ENCODE assay signal across 1 cellular context in the genomic region with DNA sequence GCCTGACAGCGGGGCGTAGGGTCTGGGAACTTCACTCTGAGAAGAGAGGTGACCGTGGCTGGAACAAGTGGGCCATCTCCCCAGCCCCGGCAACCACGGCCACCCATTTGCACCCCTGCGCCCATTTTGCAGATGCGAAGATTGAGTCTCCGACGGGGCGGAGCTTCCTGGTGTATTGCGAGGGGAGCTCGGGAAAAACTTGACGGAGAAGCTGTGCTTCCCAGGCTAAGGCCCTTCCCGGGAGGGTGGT.
TF ChIP-seq lines count a peak whose summit lies in the region.

No MANE protein-coding gene starts in this region.

TF ChIP-seq in HepG2, 621 proteins besides CTCF, POLR2A, EP300 and RAD21 (continued from another document and continues in another):
- TF ChIP-seq, protein P1, sequence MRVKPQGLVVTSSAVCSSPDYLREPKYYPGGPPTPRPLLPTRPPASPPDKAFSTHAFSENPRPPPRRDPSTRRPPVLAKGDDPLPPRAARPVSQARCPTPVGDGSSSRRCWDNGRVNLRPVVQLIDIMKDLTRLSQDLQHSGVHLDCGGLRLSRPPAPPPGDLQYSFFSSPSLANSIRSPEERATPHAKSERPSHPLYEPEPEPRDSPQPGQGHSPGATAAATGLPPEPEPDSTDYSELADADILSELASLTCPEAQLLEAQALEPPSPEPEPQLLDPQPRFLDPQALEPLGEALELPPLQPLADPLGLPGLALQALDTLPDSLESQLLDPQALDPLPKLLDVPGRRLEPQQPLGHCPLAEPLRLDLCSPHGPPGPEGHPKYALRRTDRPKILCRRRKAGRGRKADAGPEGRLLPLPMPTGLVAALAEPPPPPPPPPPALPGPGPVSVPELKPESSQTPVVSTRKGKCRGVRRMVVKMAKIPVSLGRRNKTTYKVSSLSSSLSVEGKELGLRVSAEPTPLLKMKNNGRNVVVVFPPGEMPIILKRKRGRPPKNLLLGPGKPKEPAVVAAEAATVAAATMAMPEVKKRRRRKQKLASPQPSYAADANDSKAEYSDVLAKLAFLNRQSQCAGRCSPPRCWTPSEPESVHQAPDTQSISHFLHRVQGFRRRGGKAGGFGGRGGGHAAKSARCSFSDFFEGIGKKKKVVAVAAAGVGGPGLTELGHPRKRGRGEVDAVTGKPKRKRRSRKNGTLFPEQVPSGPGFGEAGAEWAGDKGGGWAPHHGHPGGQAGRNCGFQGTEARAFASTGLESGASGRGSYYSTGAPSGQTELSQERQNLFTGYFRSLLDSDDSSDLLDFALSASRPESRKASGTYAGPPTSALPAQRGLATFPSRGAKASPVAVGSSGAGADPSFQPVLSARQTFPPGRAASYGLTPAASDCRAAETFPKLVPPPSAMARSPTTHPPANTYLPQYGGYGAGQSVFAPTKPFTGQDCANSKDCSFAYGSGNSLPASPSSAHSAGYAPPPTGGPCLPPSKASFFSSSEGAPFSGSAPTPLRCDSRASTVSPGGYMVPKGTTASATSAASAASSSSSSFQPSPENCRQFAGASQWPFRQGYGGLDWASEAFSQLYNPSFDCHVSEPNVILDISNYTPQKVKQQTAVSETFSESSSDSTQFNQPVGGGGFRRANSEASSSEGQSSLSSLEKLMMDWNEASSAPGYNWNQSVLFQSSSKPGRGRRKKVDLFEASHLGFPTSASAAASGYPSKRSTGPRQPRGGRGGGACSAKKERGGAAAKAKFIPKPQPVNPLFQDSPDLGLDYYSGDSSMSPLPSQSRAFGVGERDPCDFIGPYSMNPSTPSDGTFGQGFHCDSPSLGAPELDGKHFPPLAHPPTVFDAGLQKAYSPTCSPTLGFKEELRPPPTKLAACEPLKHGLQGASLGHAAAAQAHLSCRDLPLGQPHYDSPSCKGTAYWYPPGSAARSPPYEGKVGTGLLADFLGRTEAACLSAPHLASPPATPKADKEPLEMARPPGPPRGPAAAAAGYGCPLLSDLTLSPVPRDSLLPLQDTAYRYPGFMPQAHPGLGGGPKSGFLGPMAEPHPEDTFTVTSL (CRISPR knock-in tag; IDR thresholded peaks at IDR 0.05; ENCODE audit: borderline replicate concordance) = no peak
- TF ChIP-seq DR1 (CRISPR knock-in tag; IDR thresholded peaks at IDR 0.05) (no peak), ZNF883 (CRISPR knock-in tag; IDR thresholded peaks at IDR 0.05; ENCODE audit: not compliant biosample characterization) (no peak), KLF9 (CRISPR knock-in tag; IDR thresholded peaks at IDR 0.05; ENCODE audit: low read depth) (0 out of 2 replicates have a peak, but pooled peaks have one; percentile 30), RARG (CRISPR knock-in tag; IDR thresholded peaks at IDR 0.05; ENCODE audit: low read depth) (no peak; the same call in 1 of the 2 replicates), PTBP1 (IDR thresholded peaks at IDR 0.05; ENCODE audit: low read depth, low read length, poor library complexity, severe bottlenecking) (no peak), ZFX (CRISPR knock-in tag; IDR thresholded peaks at IDR 0.05; ENCODE audit: low read depth) (no peak), SIN3A (IDR thresholded peaks at IDR 0.05; ENCODE audit: borderline replicate concordance, low read depth, low read length) (no peak), RNF2 (conservative IDR thresholded peaks at IDR 0.05; ENCODE audit: low read depth) (peak; percentile 51; the same call in 1 of the 2 replicates), IRX3 (CRISPR knock-in tag; IDR thresholded peaks at IDR 0.05; ENCODE audit: borderline replicate concordance, low read depth) (no peak), GLI4 (CRISPR knock-in tag; IDR thresholded peaks at IDR 0.05; ENCODE audit: borderline replicate concordance) (peak; percentile 20; the same call in 1 of the 2 replicates), GPN1 (CRISPR knock-in tag; IDR thresholded peaks at IDR 0.05; ENCODE audit: borderline replicate concordance) (peak; percentile 15; the same call in 1 of the 2 replicates), HMGA1 (CRISPR knock-in tag; conservative IDR thresholded peaks at IDR 0.05) (no peak), ZNF775 (CRISPR knock-in tag; IDR thresholded peaks at IDR 0.05; ENCODE audit: borderline replicate concordance) (no peak), ZNF580 (CRISPR knock-in tag; IDR thresholded peaks at IDR 0.05; ENCODE audit: borderline replicate concordance, low read depth) (peak; percentile 86; the same call in 1 of the 2 replicates), NR2F6 (IDR thresholded peaks at IDR 0.05) (no peak), NR2F6 (CRISPR knock-in tag; IDR thresholded peaks at IDR 0.05) (no peak), CBX5 (CRISPR knock-in tag; IDR thresholded peaks at IDR 0.05; ENCODE audit: borderline replicate concordance) (no peak; the same call in 1 of the 2 replicates), GABPA (IDR thresholded peaks at IDR 0.05; ENCODE audit: low read depth, low read length) (no peak), GABPA (CRISPR knock-in tag; IDR thresholded peaks at IDR 0.05; ENCODE audit: low read depth) (no peak), MYC (CRISPR knock-in tag; IDR thresholded peaks at IDR 0.05; ENCODE audit: borderline replicate concordance) (no peak), IRF2 (CRISPR knock-in tag; IDR thresholded peaks at IDR 0.05) (no peak), HNRNPK (IDR thresholded peaks at IDR 0.05; ENCODE audit: low read depth, low read length, poor library complexity, severe bottlenecking) (no peak), ZNF468 (CRISPR knock-in tag; IDR thresholded peaks at IDR 0.05) (no peak; the same call in none of the 2 replicates), PCBP1 (IDR thresholded peaks at IDR 0.05; ENCODE audit: borderline replicate concordance, low read depth, low read length) (peak; percentile 97; the same call in 1 of the 2 replicates), HOXA5 (CRISPR knock-in tag; IDR thresholded peaks at IDR 0.05) (no peak), ZNF567 (CRISPR knock-in tag; IDR thresholded peaks at IDR 0.05; ENCODE audit: borderline replicate concordance) (peak; percentile 55; the same call in 1 of the 2 replicates), RBM39 (IDR thresholded peaks at IDR 0.05; ENCODE audit: low read depth, low read length, poor library complexity, severe bottlenecking) (no peak), ZNF790 (CRISPR knock-in tag; IDR thresholded peaks at IDR 0.05; ENCODE audit: borderline replicate concordance) (no peak), ZNF652 (CRISPR knock-in tag; IDR thresholded peaks at IDR 0.05; ENCODE audit: borderline replicate concordance, low read depth) (no peak), NCOA5 (CRISPR knock-in tag; IDR thresholded peaks at IDR 0.05) (no peak), ZNF7 (CRISPR knock-in tag; IDR thresholded peaks at IDR 0.05) (no peak), ZMYM3 (CRISPR knock-in tag; IDR thresholded peaks at IDR 0.05) (peak; percentile 100), ZNF20 (CRISPR knock-in tag; IDR thresholded peaks at IDR 0.05) (no peak), IKZF1 (IDR thresholded peaks at IDR 0.05) (no peak), ZNF136 (CRISPR knock-in tag; IDR thresholded peaks at IDR 0.05; ENCODE audit: low read depth) (no peak), ZNF563 (CRISPR knock-in tag; IDR thresholded peaks at IDR 0.05) (peak; percentile 57; the same call in 1 of the 2 replicates), MNT (IDR thresholded peaks at IDR 0.05) (no peak), CCAR2 (optimal IDR thresholded peaks at IDR 0.05; ENCODE audit: low read depth, low read length) (no peak), ZNF496 (CRISPR knock-in tag; IDR thresholded peaks at IDR 0.05; ENCODE audit: insufficient replicate concordance) (no peak), RELA (CRISPR knock-in tag; IDR thresholded peaks at IDR 0.05) (no peak), ZNF724P (CRISPR knock-in tag; IDR thresholded peaks at IDR 0.05; ENCODE audit: borderline replicate concordance) (no peak), ZNF879 (CRISPR knock-in tag; IDR thresholded peaks at IDR 0.05) (no peak), SMYD3 (CRISPR knock-in tag; IDR thresholded peaks at IDR 0.05) (no peak), MLLT10 (CRISPR knock-in tag; IDR thresholded peaks at IDR 0.05) (no peak)
- TF ChIP-seq, protein P2, sequence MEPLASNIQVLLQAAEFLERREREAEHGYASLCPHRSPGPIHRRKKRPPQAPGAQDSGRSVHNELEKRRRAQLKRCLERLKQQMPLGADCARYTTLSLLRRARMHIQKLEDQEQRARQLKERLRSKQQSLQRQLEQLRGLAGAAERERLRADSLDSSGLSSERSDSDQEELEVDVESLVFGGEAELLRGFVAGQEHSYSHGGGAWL (CRISPR knock-in tag; IDR thresholded peaks at IDR 0.05) = no peak
- TF ChIP-seq, protein P3, sequence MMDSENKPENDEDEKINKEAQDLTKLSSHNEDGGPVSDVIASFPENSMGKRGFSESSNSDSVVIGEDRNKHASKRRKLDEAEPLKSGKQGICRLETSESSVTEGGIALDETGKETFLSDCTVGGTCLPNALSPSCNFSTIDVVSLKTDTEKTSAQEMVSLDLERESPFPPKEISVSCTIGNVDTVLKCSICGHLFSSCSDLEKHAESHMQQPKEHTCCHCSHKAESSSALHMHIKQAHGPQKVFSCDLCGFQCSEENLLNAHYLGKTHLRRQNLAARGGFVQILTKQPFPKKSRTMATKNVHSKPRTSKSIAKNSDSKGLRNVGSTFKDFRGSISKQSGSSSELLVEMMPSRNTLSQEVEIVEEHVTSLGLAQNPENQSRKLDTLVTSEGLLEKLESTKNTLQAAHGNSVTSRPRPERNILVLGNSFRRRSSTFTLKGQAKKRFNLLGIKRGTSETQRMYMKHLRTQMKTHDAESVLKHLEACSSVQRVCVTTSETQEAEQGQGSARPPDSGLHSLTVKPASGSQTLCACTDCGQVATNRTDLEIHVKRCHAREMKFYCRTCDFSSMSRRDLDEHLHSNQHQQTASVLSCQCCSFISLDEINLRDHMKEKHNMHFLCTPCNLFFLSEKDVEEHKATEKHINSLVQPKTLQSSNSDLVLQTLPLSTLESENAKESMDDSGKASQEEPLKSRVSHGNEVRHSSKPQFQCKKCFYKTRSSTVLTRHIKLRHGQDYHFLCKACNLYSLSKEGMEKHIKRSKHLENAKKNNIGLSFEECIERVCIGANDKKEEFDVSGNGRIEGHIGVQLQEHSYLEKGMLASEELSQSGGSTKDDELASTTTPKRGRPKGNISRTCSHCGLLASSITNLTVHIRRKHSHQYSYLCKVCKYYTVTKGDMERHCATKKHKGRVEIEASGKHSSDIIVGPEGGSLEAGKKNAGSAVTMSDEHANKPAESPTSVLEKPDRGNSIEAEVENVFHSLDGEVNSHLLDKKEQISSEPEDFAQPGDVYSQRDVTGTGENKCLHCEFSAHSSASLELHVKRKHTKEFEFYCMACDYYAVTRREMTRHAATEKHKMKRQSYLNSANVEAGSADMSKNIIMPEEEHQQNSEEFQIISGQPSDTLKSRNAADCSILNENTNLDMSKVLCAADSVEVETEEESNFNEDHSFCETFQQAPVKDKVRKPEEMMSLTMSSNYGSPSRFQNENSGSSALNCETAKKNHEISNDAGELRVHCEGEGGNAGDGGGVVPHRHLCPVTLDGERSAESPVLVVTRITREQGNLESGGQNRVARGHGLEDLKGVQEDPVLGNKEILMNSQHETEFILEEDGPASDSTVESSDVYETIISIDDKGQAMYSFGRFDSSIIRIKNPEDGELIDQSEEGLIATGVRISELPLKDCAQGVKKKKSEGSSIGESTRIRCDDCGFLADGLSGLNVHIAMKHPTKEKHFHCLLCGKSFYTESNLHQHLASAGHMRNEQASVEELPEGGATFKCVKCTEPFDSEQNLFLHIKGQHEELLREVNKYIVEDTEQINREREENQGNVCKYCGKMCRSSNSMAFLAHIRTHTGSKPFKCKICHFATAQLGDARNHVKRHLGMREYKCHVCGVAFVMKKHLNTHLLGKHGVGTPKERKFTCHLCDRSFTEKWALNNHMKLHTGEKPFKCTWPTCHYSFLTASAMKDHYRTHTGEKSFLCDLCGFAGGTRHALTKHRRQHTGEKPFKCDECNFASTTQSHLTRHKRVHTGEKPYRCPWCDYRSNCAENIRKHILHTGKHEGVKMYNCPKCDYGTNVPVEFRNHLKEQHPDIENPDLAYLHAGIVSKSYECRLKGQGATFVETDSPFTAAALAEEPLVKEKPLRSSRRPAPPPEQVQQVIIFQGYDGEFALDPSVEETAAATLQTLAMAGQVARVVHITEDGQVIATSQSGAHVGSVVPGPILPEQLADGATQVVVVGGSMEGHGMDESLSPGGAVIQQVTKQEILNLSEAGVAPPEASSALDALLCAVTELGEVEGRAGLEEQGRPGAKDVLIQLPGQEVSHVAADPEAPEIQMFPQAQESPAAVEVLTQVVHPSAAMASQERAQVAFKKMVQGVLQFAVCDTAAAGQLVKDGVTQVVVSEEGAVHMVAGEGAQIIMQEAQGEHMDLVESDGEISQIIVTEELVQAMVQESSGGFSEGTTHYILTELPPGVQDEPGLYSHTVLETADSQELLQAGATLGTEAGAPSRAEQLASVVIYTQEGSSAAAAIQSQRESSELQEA (CRISPR knock-in tag; IDR thresholded peaks at IDR 0.05; ENCODE audit: not compliant biosample characterization) = no peak
- TF ChIP-seq, protein P4, sequence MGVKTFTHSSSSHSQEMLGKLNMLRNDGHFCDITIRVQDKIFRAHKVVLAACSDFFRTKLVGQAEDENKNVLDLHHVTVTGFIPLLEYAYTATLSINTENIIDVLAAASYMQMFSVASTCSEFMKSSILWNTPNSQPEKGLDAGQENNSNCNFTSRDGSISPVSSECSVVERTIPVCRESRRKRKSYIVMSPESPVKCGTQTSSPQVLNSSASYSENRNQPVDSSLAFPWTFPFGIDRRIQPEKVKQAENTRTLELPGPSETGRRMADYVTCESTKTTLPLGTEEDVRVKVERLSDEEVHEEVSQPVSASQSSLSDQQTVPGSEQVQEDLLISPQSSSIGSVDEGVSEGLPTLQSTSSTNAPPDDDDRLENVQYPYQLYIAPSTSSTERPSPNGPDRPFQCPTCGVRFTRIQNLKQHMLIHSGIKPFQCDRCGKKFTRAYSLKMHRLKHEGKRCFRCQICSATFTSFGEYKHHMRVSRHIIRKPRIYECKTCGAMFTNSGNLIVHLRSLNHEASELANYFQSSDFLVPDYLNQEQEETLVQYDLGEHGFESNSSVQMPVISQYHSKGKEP (CRISPR knock-in tag; IDR thresholded peaks at IDR 0.05) = no peak
- TF ChIP-seq, protein P5, sequence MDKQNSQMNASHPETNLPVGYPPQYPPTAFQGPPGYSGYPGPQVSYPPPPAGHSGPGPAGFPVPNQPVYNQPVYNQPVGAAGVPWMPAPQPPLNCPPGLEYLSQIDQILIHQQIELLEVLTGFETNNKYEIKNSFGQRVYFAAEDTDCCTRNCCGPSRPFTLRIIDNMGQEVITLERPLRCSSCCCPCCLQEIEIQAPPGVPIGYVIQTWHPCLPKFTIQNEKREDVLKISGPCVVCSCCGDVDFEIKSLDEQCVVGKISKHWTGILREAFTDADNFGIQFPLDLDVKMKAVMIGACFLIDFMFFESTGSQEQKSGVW (CRISPR knock-in tag; IDR thresholded peaks at IDR 0.05; ENCODE audit: borderline replicate concordance) = no peak
